In genomic region chr19:1860133-1860775, GRCh38 we compare ENCODE assay signal across 1 cellular context.
TF ChIP-seq lines count a peak whose summit lies in the region.

No MANE protein-coding gene starts in this region.

TF ChIP-seq in H1, 55 proteins besides CTCF, POLR2A, EP300 and RAD21:
- TF ChIP-seq ZNF274 (IDR thresholded peaks at IDR 0.05; ENCODE audit: borderline replicate concordance, extremely low read depth, low read length) = no peak
- 0 out of 4 replicates have a peak, but pooled peaks of 1 of the 2 experiments have one; percentile 45 for TF ChIP-seq SIN3A (conservative IDR thresholded peaks at IDR 0.05 in 1 of 2, IDR thresholded peaks at IDR 0.05 in 1 of 2; ENCODE audit: low read depth in 1 of 2, low read length in 2 of 2)
TF ChIP-seq in H1: peak in this region for 1.
